Comparison of ENCODE assay signal across 14 cellular contexts in the genomic region with DNA sequence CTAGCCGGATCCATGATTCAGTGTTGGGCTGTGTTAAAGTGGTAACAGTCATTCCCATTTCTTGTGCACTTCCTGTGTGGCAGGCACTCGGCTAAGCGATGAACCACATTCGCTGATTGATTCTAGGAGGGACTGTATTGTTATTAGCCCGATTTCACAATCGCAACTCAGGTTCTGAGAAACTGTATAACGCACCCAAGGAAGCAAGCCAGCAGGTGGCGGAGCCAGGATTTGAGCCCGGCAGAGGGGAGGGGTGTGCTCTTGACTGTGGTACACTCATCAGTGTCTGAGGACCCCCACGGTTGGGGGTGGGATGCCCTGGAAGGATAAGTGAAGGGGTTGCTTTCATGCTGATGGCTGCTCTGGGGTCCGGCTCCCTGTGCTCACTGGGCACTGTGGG.
"Had no signal": no experiment of that assay in that cellular context is flagged by ENCODE, and none has a peak within 500 bp of the region (broad histone marks: within the 10 kb centered on the region; RNA-seq: fewer than 3 reads in every experiment).

No MANE protein-coding gene starts in this region.

- H3K9ac ChIP-seq: SK-N-SH had no signal

- H3K4me2 ChIP-seq: SK-N-SH had no signal

- H3K4me3 Mint-ChIP-seq: activated naive CD8-positive, alpha-beta T cell; activated T-cell treated with anti-CD3 and anti-CD28 coated beads, Interleukin-2, amount 50 U/mL, for 24 hours; natural killer cell; stimulated activated naive B cell treated with anti-CD40 and anti-IgM and Interleukin-4, amounts not matched to agents 10 μg/mL and 1 μg/mL and 100 μg/mL, for 72 hours had no signal

- H3K4me1 ChIP-seq: right lobe of liver had no signal

- H3K4me3 ChIP-seq: lung, right lobe of liver had no signal

- H3K27ac ChIP-seq: right lobe of liver had no signal

- H3K9me3 ChIP-seq: right lobe of liver, SK-N-SH had no signal

- H3K27me3 ChIP-seq: right lobe of liver had no signal

- H3K36me3 Mint-ChIP-seq: activated naive CD8-positive, alpha-beta T cell had no signal

- H3K27ac Mint-ChIP-seq: activated naive CD8-positive, alpha-beta T cell; activated T-cell treated with anti-CD3 and anti-CD28 coated beads, Interleukin-2, amount 50 U/mL, for 24 hours; natural killer cell; progenitor cell of endocrine pancreas; stimulated activated naive B cell treated with anti-CD40 and anti-IgM and Interleukin-4, amounts not matched to agents 10 μg/mL and 1 μg/mL and 100 μg/mL, for 72 hours had no signal

- H3K4me1 Mint-ChIP-seq: stimulated activated naive B cell treated with anti-CD40 and anti-IgM and Interleukin-4, amounts not matched to agents 10 μg/mL and 1 μg/mL and 100 μg/mL, for 72 hours had no signal

- H3K27me3 Mint-ChIP-seq: activated naive CD8-positive, alpha-beta T cell; activated T-cell treated with anti-CD3 and anti-CD28 coated beads, Interleukin-2, amount 50 U/mL, for 24 hours; progenitor cell of endocrine pancreas; stimulated activated naive B cell treated with anti-CD40 and anti-IgM and Interleukin-4, amounts not matched to agents 10 μg/mL and 1 μg/mL and 100 μg/mL, for 72 hours had no signal

- ATAC-seq: left colon; natural killer cell; stimulated activated naive B cell treated with anti-CD40 and anti-IgM and Interleukin-4, amounts not matched to agents 10 μg/mL and 1 μg/mL and 100 μg/mL, for 72 hours had no signal

- DNase-seq: activated effector memory CD4-positive, alpha-beta T cell treated with anti-CD3 and anti-CD28 coated beads, Interleukin-2, amount 50 U/mL, for 16 hours; activated T-cell treated with anti-CD3 and anti-CD28 coated beads, Interleukin-2, amount 50 U/mL, for 24 hours; cortex of kidney; effector memory CD4-positive, alpha-beta T cell; left colon; natural killer cell; right lobe of liver; SK-N-SH; stimulated activated CD4-positive, alpha-beta T cell treated with anti-CD3 and anti-CD28 coated beads, Interleukin-2, amount 100 ng/mL, for 24 hours; stimulated activated naive B cell treated with anti-CD40 and anti-IgM and Interleukin-4, amounts not matched to agents 10 μg/mL and 1 μg/mL and 100 μg/mL, for 72 hours; trophoblast cell had no signal
